Comparison of ENCODE assay signal across 8 cellular contexts in genomic region chr6:27684264-27685211, GRCh38.
DNase-seq lines count a peak whose midpoint lies in the region; ATAC-seq and TF ChIP-seq lines count a peak whose summit lies in the region.

No MANE protein-coding gene starts in this region.

- TF ChIP-seq EP300 in tibial nerve (IDR thresholded peaks at IDR 0.05), result no peak

- WGBS in endodermal cell (ENCODE audit: insufficient coverage in 1 of 2, insufficient read length in 1 of 2), 2 experiments, result 32 to 52% methylated on average over 16 to 34 of the region's 34 CpGs
- 45 to 48% methylated on average over 34 of the region's 34 CpGs for WGBS in tibial nerve, 2 donors

- ATAC-seq in stimulated activated memory B cell treated with anti-CD40 and anti-IgM and Interleukin-4, amounts not matched to agents 10 μg/mL and 1 μg/mL and 100 μg/mL, for 72 hours, result no peak

- H3K9me3 ChIP-seq in endodermal cell (ENCODE audit: control insufficient read depth, low read length) (no peaks in the 10 kb centered on the region), tibial nerve (peaks cover 0 to 12% (median 0%) of the 10 kb centered on the region in 4 donors)

- H3K27ac Mint-ChIP-seq in endodermal cell, result no peak overlapping the region
- H3K27ac Mint-ChIP-seq in stimulated activated memory B cell treated with anti-CD40 and anti-IgM and Interleukin-4, amounts not matched to agents 10 μg/mL and 1 μg/mL and 100 μg/mL, for 72 hours, result no peak overlapping the region

- H3K9ac ChIP-seq in endodermal cell (ENCODE audit: extremely low read depth, low read length, poor library complexity, severe bottlenecking), result no peak overlapping the region

- no peaks in the 10 kb centered on the region for H3K36me3 ChIP-seq in endodermal cell (ENCODE audit: control insufficient read depth, insufficient read depth, low read length)
- no peaks in the 10 kb centered on the region for H3K36me3 ChIP-seq in tibial nerve

- peaks cover 45% of the 10 kb centered on the region for H3K27me3 Mint-ChIP-seq in endodermal cell (ENCODE audit: insufficient read depth)
- H3K27me3 Mint-ChIP-seq in stimulated activated memory B cell treated with anti-CD40 and anti-IgM and Interleukin-4, amounts not matched to agents 10 μg/mL and 1 μg/mL and 100 μg/mL, for 72 hours, result peaks cover 29% of the 10 kb centered on the region

- DNase-seq in activated naive CD4-positive, alpha-beta T cell treated with Interleukin-2 at 50 U/mL for 16 hours, result peak; percentile 54
- DNase-seq in activated naive CD4-positive, alpha-beta T cell (lab: John Stamatoyannopoulos, UW), result no peak
- peak; percentile 85 for DNase-seq in NCI-H446 treated with DMSO at 0.1 percent for 48 hours (lab: John Stamatoyannopoulos, UW)
- peak; percentile 24 for DNase-seq in activated CD4-positive, alpha-beta T cell treated with anti-CD3 and anti-CD28 coated beads for 1 hour
- peak; percentile 92 for DNase-seq in endodermal cell
- peak; percentile 58 to 66 (median 66) for DNase-seq in stimulated activated CD4-positive, alpha-beta T cell treated with anti-CD3 and anti-CD28 coated beads, Interleukin-12 subunit alpha, Interleukin-12 subunit beta, amount 100 ng/mL, for 48 hours (ENCODE audit: low read depth in 2 of 3, low spot score in 1 of 3)
- DNase-seq in tibial nerve (ENCODE audit: low spot score in 2 of 2), result no peak

- peak overlapping the region; percentile 28 for H3K4me3 Mint-ChIP-seq in endodermal cell
- H3K4me3 Mint-ChIP-seq in stimulated activated memory B cell treated with anti-CD40 and anti-IgM and Interleukin-4, amounts not matched to agents 10 μg/mL and 1 μg/mL and 100 μg/mL, for 72 hours, result no peak overlapping the region

- TF ChIP-seq CTCF in endodermal cell (conservative IDR thresholded peaks at IDR 0.05) (peak; percentile 21), tibial nerve (IDR thresholded peaks at IDR 0.05) (no peak)

- H3K4me1 ChIP-seq in endodermal cell (ENCODE audit: control insufficient read depth, insufficient read depth, low read length) (no peaks in the 10 kb centered on the region), tibial nerve (peaks cover 0 to 21% (median 0%) of the 10 kb centered on the region in 4 donors)

- no peaks in the 10 kb centered on the region for H3K36me3 Mint-ChIP-seq in endodermal cell (ENCODE audit: low read depth)
- no peaks in the 10 kb centered on the region for H3K36me3 Mint-ChIP-seq in stimulated activated memory B cell treated with anti-CD40 and anti-IgM and Interleukin-4, amounts not matched to agents 10 μg/mL and 1 μg/mL and 100 μg/mL, for 72 hours

- H3K4me3 ChIP-seq in endodermal cell (ENCODE audit: low read length) (peak overlapping the region; percentile 19), tibial nerve (no peak overlapping the region)

- H3K9me3 Mint-ChIP-seq in endodermal cell, result no peaks in the 10 kb centered on the region
- no peaks in the 10 kb centered on the region for H3K9me3 Mint-ChIP-seq in stimulated activated memory B cell treated with anti-CD40 and anti-IgM and Interleukin-4, amounts not matched to agents 10 μg/mL and 1 μg/mL and 100 μg/mL, for 72 hours

- no peak for TF ChIP-seq POLR2A in tibial nerve (IDR thresholded peaks at IDR 0.05)

- no peak overlapping the region for H3K27ac ChIP-seq in endodermal cell (ENCODE audit: low read depth, low read length)
- H3K27ac ChIP-seq in tibial nerve, result no peak overlapping the region

- no peaks in the 10 kb centered on the region for H3K4me1 Mint-ChIP-seq in endodermal cell
- H3K4me1 Mint-ChIP-seq in stimulated activated memory B cell treated with anti-CD40 and anti-IgM and Interleukin-4, amounts not matched to agents 10 μg/mL and 1 μg/mL and 100 μg/mL, for 72 hours, result peaks cover 8% of the 10 kb centered on the region

- H3K27me3 ChIP-seq in endodermal cell (ENCODE audit: control insufficient read depth, insufficient read depth, low read length, poor library complexity, severe bottlenecking), result peaks cover 24% of the 10 kb centered on the region
- peaks cover 0 to 26% of the 10 kb centered on the region in 2 donors for H3K27me3 ChIP-seq in tibial nerve

Comparison
In these comparisons a context has a peak if more than half of its experiments do, and no peak if none do; other contexts are left out.
1. DNase-seq: peak in activated naive CD4-positive, alpha-beta T cell treated with Interleukin-2 at 50 U/mL for 16 hours (single experiment), NCI-H446 treated with DMSO at 0.1 percent for 48 hours (single experiment), activated CD4-positive, alpha-beta T cell treated with anti-CD3 and anti-CD28 coated beads for 1 hour (single experiment), endodermal cell (single experiment) and stimulated activated CD4-positive, alpha-beta T cell treated with anti-CD3 and anti-CD28 coated beads, Interleukin-12 subunit alpha, Interleukin-12 subunit beta, amount 100 ng/mL, for 48 hours (3 of 3); none in activated naive CD4-positive, alpha-beta T cell (0 of 4) and tibial nerve (0 of 2).